1 cellular context compared by ENCODE assay signal in the genomic region with DNA sequence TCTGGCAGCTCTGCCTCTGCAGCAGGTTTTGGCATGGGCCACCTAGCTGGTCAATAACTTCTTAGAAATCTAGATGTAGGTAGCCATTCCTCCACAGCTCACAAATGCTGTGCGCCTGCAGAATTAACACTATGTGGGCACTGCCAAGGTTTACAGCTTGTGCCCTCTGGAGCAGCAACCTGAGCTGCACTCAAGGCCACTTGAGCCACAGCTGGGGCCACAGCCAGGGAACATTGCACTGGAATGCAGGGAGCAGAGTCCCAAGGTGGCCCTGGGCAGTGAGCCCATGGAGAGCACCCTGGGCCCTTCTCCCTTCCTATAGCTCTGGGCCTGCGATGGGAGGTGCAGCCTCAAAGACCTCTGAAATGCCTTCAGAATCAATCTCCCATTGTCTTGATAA.
TF ChIP-seq lines count a peak whose summit lies in the region.

No MANE protein-coding gene starts in this region.

TF ChIP-seq in H1, 55 proteins besides CTCF, POLR2A, EP300 and RAD21 (continued from another document):
- TF ChIP-seq ZNF274 (IDR thresholded peaks at IDR 0.05; ENCODE audit: borderline replicate concordance, extremely low read depth, low read length) (no peak), RFX5 (IDR thresholded peaks at IDR 0.05; ENCODE audit: borderline replicate concordance, low read depth, low read length) (no peak)
